In genomic region chr12:123094349-123095073, GRCh38 we compare ENCODE assay signal across 9 cellular contexts. TPM values are rescaled to one million over a fixed set of nuclear protein-coding genes. Genes with fewer than 3 reads are reported as not detected.
A peak's percentile ranks its signal among the peaks of the same experiment; 100 is the strongest.
DNase-seq lines count a peak whose midpoint lies in the region; ATAC-seq and TF ChIP-seq lines count a peak whose summit lies in the region.
"Had no signal": no experiment of that assay in that cellular context is flagged by ENCODE, and none has a peak within 500 bp of the region (broad histone marks: within the 10 kb centered on the region; RNA-seq: fewer than 3 reads in every experiment).

No MANE protein-coding gene starts in this region.

- no peaks in the 10 kb centered on the region for H3K9me3 ChIP-seq in upper lobe of left lung

- H3K9me3 Mint-ChIP-seq in stimulated activated effector memory CD8-positive, alpha-beta T cell treated with anti-CD3 and anti-CD28 coated beads, Interleukin-12 subunit alpha, Interleukin-12 subunit beta, amount 100 ng/mL, for 72 hours: no peaks in the 10 kb centered on the region

- DNase-seq in DMS53 (lab: John Stamatoyannopoulos, UW) (peak; percentile 49), DMS53 treated with DMSO at 0.1 percent for 48 hours (lab: John Stamatoyannopoulos, UW; ENCODE audit: unreplicated experiment) (no peak), brain microvascular endothelial cell (peak; percentile 30), left kidney (ENCODE audit: low read depth, low spot score) (peak; percentile 94), upper lobe of left lung (no peak)
- DNase-seq in stimulated activated effector memory CD8-positive, alpha-beta T cell treated with anti-CD3 and anti-CD28 coated beads, Interleukin-12 subunit alpha, Interleukin-12 subunit beta, amount 100 ng/mL, for 72 hours (ENCODE audit: low spot score in 2 of 2): no peak

- H3K4me1 Mint-ChIP-seq in stimulated activated effector memory CD8-positive, alpha-beta T cell treated with anti-CD3 and anti-CD28 coated beads, Interleukin-12 subunit alpha, Interleukin-12 subunit beta, amount 100 ng/mL, for 72 hours: peaks cover 11% of the 10 kb centered on the region

- no peak overlapping the region for H3K27ac ChIP-seq in brain microvascular endothelial cell
- H3K27ac ChIP-seq in upper lobe of left lung: peak overlapping the region; percentile 11 to 72 (median 36)

- no peak for TF ChIP-seq CTCF in brain microvascular endothelial cell (IDR thresholded peaks at IDR 0.05; ENCODE audit: low read depth, low read length, missing control alignments)
- no peak for TF ChIP-seq CTCF in upper lobe of left lung (IDR thresholded peaks at IDR 0.05)

- WGBS in upper lobe of left lung, 2 donors: 67 to 68% methylated on average over 9 to 17 of the region's 18 CpGs

- ATAC-seq in upper lobe of left lung (ENCODE audit: low FRiP score in 2 of 2): peak in 1 of 2 donors; percentile 62
- ATAC-seq in GM18868 (IDR thresholded peaks at IDR 0.05; ENCODE audit: unreplicated experiment): no peak
- no peak for ATAC-seq in stimulated activated effector memory CD8-positive, alpha-beta T cell treated with anti-CD3 and anti-CD28 coated beads, Interleukin-12 subunit alpha, Interleukin-12 subunit beta, amount 100 ng/mL, for 72 hours
- no peak for ATAC-seq in GM18498 (IDR thresholded peaks at IDR 0.05; ENCODE audit: unreplicated experiment)

- H3K36me3 Mint-ChIP-seq in stimulated activated effector memory CD8-positive, alpha-beta T cell treated with anti-CD3 and anti-CD28 coated beads, Interleukin-12 subunit alpha, Interleukin-12 subunit beta, amount 100 ng/mL, for 72 hours: no peaks in the 10 kb centered on the region

- H3K4me1 ChIP-seq in upper lobe of left lung: peaks cover 33 to 56% (median 50%) of the 10 kb centered on the region in 4 donors

- H3K4me3 ChIP-seq in brain microvascular endothelial cell (ENCODE audit: low read depth, low read length) (no peak overlapping the region), upper lobe of left lung (no peak overlapping the region)
- H3K4me3 ChIP-seq: skin epidermis had no signal

- H3K36me3 ChIP-seq in brain microvascular endothelial cell (replicated peaks) (no peaks in the 10 kb centered on the region), upper lobe of left lung (no peaks in the 10 kb centered on the region)

- TF ChIP-seq POLR2A in upper lobe of left lung (IDR thresholded peaks at IDR 0.05): no peak

- no peak overlapping the region for H3K4me3 Mint-ChIP-seq in stimulated activated effector memory CD8-positive, alpha-beta T cell treated with anti-CD3 and anti-CD28 coated beads, Interleukin-12 subunit alpha, Interleukin-12 subunit beta, amount 100 ng/mL, for 72 hours

- H3K27me3 ChIP-seq in brain microvascular endothelial cell (replicated peaks) (no peaks in the 10 kb centered on the region), upper lobe of left lung (no peaks in the 10 kb centered on the region)

- in situ Hi-C loops in brain microvascular endothelial cell (cut with HindIII; ENCODE audit: low pct_ligation_motif_present, low sequenced_read_pairs): no loop called here

- TF ChIP-seq EP300 in upper lobe of left lung (IDR thresholded peaks at IDR 0.05): no peak

- H3K27ac Mint-ChIP-seq in stimulated activated effector memory CD8-positive, alpha-beta T cell treated with anti-CD3 and anti-CD28 coated beads, Interleukin-12 subunit alpha, Interleukin-12 subunit beta, amount 100 ng/mL, for 72 hours: no peak overlapping the region

RNA-seq across cellular contexts. Expression of gene PITPNM2, which starts 56.4 kb away (rescaled TPM):
- total RNA-seq in upper lobe of left lung: 10 to 100 TPM; 17.5 to 56.6 (median 29.4) TPM

Comparison
In these comparisons a context has a peak if more than half of its experiments do, and no peak if none do; other contexts are left out.
1. DNase-seq: peak in DMS53 (single experiment), brain microvascular endothelial cell (single experiment) and left kidney (single experiment); none in DMS53 treated with DMSO at 0.1 percent for 48 hours (single experiment), upper lobe of left lung (0 of 2) and stimulated activated effector memory CD8-positive, alpha-beta T cell treated with anti-CD3 and anti-CD28 coated beads, Interleukin-12 subunit alpha, Interleukin-12 subunit beta, amount 100 ng/mL, for 72 hours (0 of 2).